8 cellular contexts compared by ENCODE assay signal in the genomic region with DNA sequence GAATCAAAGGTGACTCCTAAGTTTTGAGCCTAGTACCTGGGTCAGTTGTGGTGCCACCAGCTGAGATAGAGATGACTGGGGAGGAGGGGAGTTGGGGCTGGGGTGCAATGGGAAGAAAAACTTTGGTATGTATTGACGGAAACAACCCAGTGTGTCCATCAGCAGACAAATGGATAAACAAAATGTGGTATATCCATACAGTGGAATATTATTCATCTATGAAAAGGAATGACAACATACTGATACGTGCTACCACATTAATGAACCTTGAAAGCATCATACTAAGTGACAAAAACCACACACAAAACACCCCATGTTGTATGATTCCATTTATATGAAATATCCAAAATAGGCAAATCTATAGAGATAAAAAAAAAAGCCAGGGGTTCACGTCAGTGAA. TPM values are rescaled to one million over a fixed set of nuclear protein-coding genes. Genes with fewer than 3 reads are reported as not detected.
"Had no signal": no experiment of that assay in that cellular context is flagged by ENCODE, and none has a peak within 500 bp of the region (broad histone marks: within the 10 kb centered on the region; RNA-seq: fewer than 3 reads in every experiment).

No MANE protein-coding gene starts in this region.

- H3K4me2 ChIP-seq: KMS-11 had no signal

- ATAC-seq: HepG2 had no signal

- H3K27ac ChIP-seq: HL-60, KMS-11 had no signal

- DNase-seq: IMR-90, KBM-7, KG1 had no signal

- FAIRE-seq: HepG2, HTR-8/SVneo had no signal

- H3K9ac ChIP-seq: KMS-11 had no signal

RNA-seq across cellular contexts. Expression of a gene that starts 41.1 kb away (rescaled TPM):
- total RNA-seq: HT-29 had no signal
